ENCODE assay signal across 1 cellular context in genomic region chr12:52074656-52075408, GRCh38.
TF ChIP-seq lines count a peak whose summit lies in the region.

No MANE protein-coding gene starts in this region.

TF ChIP-seq in GM12878, 131 proteins besides CTCF, POLR2A, EP300 and RAD21:
- TF ChIP-seq RBBP5 (conservative IDR thresholded peaks at IDR 0.05): no peak
